ENCODE assay signal across 8 cellular contexts in the genomic region with DNA sequence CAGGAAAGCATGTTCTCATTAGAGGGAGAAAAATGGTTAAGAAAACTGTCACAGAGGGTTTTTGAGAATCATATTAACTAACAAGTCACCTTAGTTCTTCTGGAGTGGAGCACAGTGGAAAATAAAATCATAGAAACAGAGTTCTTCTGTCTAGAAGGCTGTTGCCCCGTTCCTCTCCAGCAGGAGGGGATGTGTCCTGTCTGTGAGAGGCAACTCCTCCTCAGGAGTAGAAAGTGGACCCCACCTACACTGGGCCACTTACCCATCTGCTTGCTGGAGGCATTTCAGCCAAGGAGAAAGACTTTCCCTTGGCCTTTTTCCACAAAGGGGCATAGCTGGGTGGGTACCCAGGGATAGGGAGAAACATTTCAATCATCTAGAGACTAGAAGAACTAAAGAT.
DNase-seq lines count a peak whose midpoint lies in the region; ATAC-seq, FAIRE-seq and TF ChIP-seq lines count a peak whose summit lies in the region.

No MANE protein-coding gene starts in this region.

- H2AFZ ChIP-seq in PC-3 (ENCODE audit: low read length): no peak overlapping the region
- H2AFZ ChIP-seq in GM12878 (ENCODE audit: control insufficient read depth, low read depth, low read length): no peak overlapping the region

- no peaks in the 10 kb centered on the region for H3F3A ChIP-seq in PC-3 (ENCODE audit: low read length, unreplicated experiment)

- ATAC-seq in HG02610 (IDR thresholded peaks at IDR 0.05; ENCODE audit: unreplicated experiment) (peak; percentile 61), PC-3 (peak; percentile 85), GM12878 (peak; percentile 88), GM19023 (IDR thresholded peaks at IDR 0.05; ENCODE audit: unreplicated experiment) (no peak)

- BruUV-seq in PC-3 (replicated peaks; lab: Mats Ljungman, UMichigan): no TSS peak
- BruUV-seq in GM12878 (replicated peaks; lab: Mats Ljungman, UMichigan): no TSS peak

- no peaks in the 10 kb centered on the region for H3K79me2 ChIP-seq in PC-3 (ENCODE audit: low read length)
- no peaks in the 10 kb centered on the region for H3K79me2 ChIP-seq in GM12878 (ENCODE audit: control insufficient read depth, insufficient read depth, low read length)

- DNase-seq in activated gamma-delta T cell treated with Interleukin-2 at 50 U/mL for 16 hours (peak; percentile 29), activated gamma-delta T cell (lab: John Stamatoyannopoulos, UW) (no peak), PC-3 (peak; percentile 65), GM12878 (ENCODE audit: low read depth, low spot score) (no peak), retinal pigment epithelial cell (ENCODE audit: low read depth) (no peak), KG1 (lab: John Stamatoyannopoulos, UW) (no peak)

- POLR2A ChIA-PET in PC-3 (lab: Charles Lee; ENCODE audit: unreplicated experiment) (no interaction called here), GM12878 (lab: Charles Lee) (no interaction called here)

- H3K4me3 ChIP-seq in PC-3 (ENCODE audit: low read length): no peak overlapping the region
- no peak overlapping the region for H3K4me3 ChIP-seq in GM12878
- no peak overlapping the region for H3K4me3 ChIP-seq in retinal pigment epithelial cell (ENCODE audit: low read length)

- intact Hi-C loops in PC-3 (cut with micrococcal nuclease) (loop anchor here (1.0 to 5.0 kb wide), 4 partner anchors 61 to 689 kb away; a partner anchor contains a TSS), GM12878 (cut with micrococcal nuclease; ENCODE audit: unreplicated experiment) (loop anchor here (1.0 kb wide), 1 partner anchor 61 kb away; no protein-coding TSS in a partner anchor)

- SMC1A ChIA-PET in GM12878 (lab: Charles Lee; ENCODE audit: uncharacterized antibody, unreplicated experiment): interaction anchor here (3.0 kb wide), 1 partner anchor 60 kb away, joined by 35 read pairs; no protein-coding TSS in a partner anchor

- H3K4me2 ChIP-seq in PC-3 (ENCODE audit: low read length) (no peak overlapping the region), GM12878 (ENCODE audit: control insufficient read depth, insufficient read depth) (no peak overlapping the region)

- TF ChIP-seq EP300 in GM12878 (IDR thresholded peaks at IDR 0.05; ENCODE audit: borderline replicate concordance in 1 of 2, control insufficient read depth in 1 of 2, low read depth in 2 of 2, low read length in 2 of 2): no peak

- no peaks in the 10 kb centered on the region for H3K9me2 ChIP-seq in PC-3 (replicated peaks; ENCODE audit: low read length)

- peak; percentile 73 for TF ChIP-seq CTCF in PC-3 (conservative IDR thresholded peaks at IDR 0.05; ENCODE audit: low read depth, low read length)
- TF ChIP-seq CTCF in GM12878 (IDR thresholded peaks at IDR 0.05 in 2 of 3, conservative IDR thresholded peaks at IDR 0.05 in 1 of 3; ENCODE audit: control insufficient read depth in 2 of 3, extremely low read depth in 1 of 3, insufficient read depth in 1 of 3, low read depth in 3 of 3, low read length in 3 of 3): peak; percentile 56 to 68 (median 57)
- TF ChIP-seq CTCF in retinal pigment epithelial cell (conservative IDR thresholded peaks at IDR 0.05; ENCODE audit: low read depth, low read length): peak; percentile 75

- TF ChIP-seq RAD21 in GM12878 (IDR thresholded peaks at IDR 0.05; ENCODE audit: insufficient read depth, low read depth, low read length): peak; percentile 72

- WGBS in GM12878 (ENCODE audit: insufficient coverage, insufficient replicate concordance, low lambda C conversion rate, missing lambda C conversion rate): 0% methylated on average over 1 of the region's 1 CpG

- H3K9me3 ChIP-seq in PC-3 (ENCODE audit: low read length) (no peaks in the 10 kb centered on the region), GM12878 (replicated peaks; ENCODE audit: control insufficient read depth, insufficient read depth, low read length) (no peaks in the 10 kb centered on the region)

- no peaks in the 10 kb centered on the region for H3K4me1 ChIP-seq in PC-3 (ENCODE audit: insufficient read depth, low read length)
- H3K4me1 ChIP-seq in GM12878 (ENCODE audit: control insufficient read depth, insufficient read depth, low read length): no peaks in the 10 kb centered on the region

- no peaks in the 10 kb centered on the region for H4K20me1 ChIP-seq in PC-3 (ENCODE audit: low read length)
- no peaks in the 10 kb centered on the region for H4K20me1 ChIP-seq in GM12878 (ENCODE audit: control insufficient read depth, insufficient read depth)

- H3K36me3 ChIP-seq in PC-3 (ENCODE audit: low read depth, low read length) (no peaks in the 10 kb centered on the region), GM12878 (ENCODE audit: control insufficient read depth in 2 of 2, insufficient read depth in 2 of 2, low read length in 1 of 2) (no peaks in the 10 kb centered on the region)

- H3K27me3 ChIP-seq in PC-3 (ENCODE audit: low read length) (peaks cover 23% of the 10 kb centered on the region), GM12878 (replicated peaks in 1 of 2; ENCODE audit: control insufficient read depth in 2 of 2, insufficient read depth in 2 of 2, low read length in 1 of 2) (no peaks in the 10 kb centered on the region)

- H3K27ac ChIP-seq in PC-3 (ENCODE audit: low read length): no peak overlapping the region
- H3K27ac ChIP-seq in GM12878 (ENCODE audit: control insufficient read depth, insufficient read depth): no peak overlapping the region

- RAD21 ChIA-PET in GM12878 (lab: Charles Lee; ENCODE audit: unreplicated experiment): interaction anchor here (1.1 kb wide), 1 partner anchor 68 kb away, joined by 3 read pairs; no protein-coding TSS in a partner anchor

- FAIRE-seq in GM12878 (lab: Jason Lieb, UNC): peak; percentile 89

- TF ChIP-seq POLR2A in GM12878 (IDR thresholded peaks at IDR 0.05; ENCODE audit: low read depth, low read length): no peak

- in situ Hi-C loops in GM12878 (cut with MboI): no loop called here

- CTCF ChIA-PET in PC-3 (lab: Charles Lee): interaction anchor here (0.6 kb wide), 1 partner anchor 876 kb away, joined by 4 read pairs; no protein-coding TSS in a partner anchor
- CTCF ChIA-PET in GM12878 (lab: Yijun Ruan, JAX): interaction anchor here (0.6 to 5.8 kb wide), 4 partner anchors 9 to 152 kb away, joined by 3 to 59 read pairs (median 4); no protein-coding TSS in a partner anchor

- H3K9ac ChIP-seq in PC-3 (ENCODE audit: low read length) (no peak overlapping the region), GM12878 (ENCODE audit: control insufficient read depth, insufficient read depth, low read length) (no peak overlapping the region)

TF ChIP-seq in GM12878, 131 proteins besides CTCF, POLR2A, EP300 and RAD21:
- TF ChIP-seq, protein P1, sequence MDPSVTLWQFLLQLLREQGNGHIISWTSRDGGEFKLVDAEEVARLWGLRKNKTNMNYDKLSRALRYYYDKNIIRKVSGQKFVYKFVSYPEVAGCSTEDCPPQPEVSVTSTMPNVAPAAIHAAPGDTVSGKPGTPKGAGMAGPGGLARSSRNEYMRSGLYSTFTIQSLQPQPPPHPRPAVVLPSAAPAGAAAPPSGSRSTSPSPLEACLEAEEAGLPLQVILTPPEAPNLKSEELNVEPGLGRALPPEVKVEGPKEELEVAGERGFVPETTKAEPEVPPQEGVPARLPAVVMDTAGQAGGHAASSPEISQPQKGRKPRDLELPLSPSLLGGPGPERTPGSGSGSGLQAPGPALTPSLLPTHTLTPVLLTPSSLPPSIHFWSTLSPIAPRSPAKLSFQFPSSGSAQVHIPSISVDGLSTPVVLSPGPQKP (IDR thresholded peaks at IDR 0.05; ENCODE audit: low read depth, low read length): no peak
- TF ChIP-seq NBN (IDR thresholded peaks at IDR 0.05): no peak
- no peak for TF ChIP-seq NFXL1 (IDR thresholded peaks at IDR 0.05; ENCODE audit: borderline replicate concordance)
- peak; percentile 64; the same call in 1 of the 2 replicates for TF ChIP-seq SMC3 (IDR thresholded peaks at IDR 0.05; ENCODE audit: borderline replicate concordance, low read length)
- TF ChIP-seq CEBPB (IDR thresholded peaks at IDR 0.05; ENCODE audit: borderline replicate concordance in 1 of 2, low read depth in 2 of 2, low read length in 2 of 2): no peak
- TF ChIP-seq TAF1 (IDR thresholded peaks at IDR 0.05; ENCODE audit: borderline replicate concordance, low read depth, low read length): no peak

Comparison
In these comparisons a context has a peak if more than half of its experiments do, and no peak if none do; other contexts are left out.
1. DNase-seq: peak in activated gamma-delta T cell treated with Interleukin-2 at 50 U/mL for 16 hours (single experiment) and PC-3 (single experiment); none in activated gamma-delta T cell (single experiment), GM12878 (single experiment), retinal pigment epithelial cell (single experiment) and KG1 (single experiment).
2. Peak in every context shown above with its lines, with median percentiles within 50 percentile points of each other: CTCF ChIP-seq.